9 cellular contexts compared by ENCODE assay signal in the genomic region with DNA sequence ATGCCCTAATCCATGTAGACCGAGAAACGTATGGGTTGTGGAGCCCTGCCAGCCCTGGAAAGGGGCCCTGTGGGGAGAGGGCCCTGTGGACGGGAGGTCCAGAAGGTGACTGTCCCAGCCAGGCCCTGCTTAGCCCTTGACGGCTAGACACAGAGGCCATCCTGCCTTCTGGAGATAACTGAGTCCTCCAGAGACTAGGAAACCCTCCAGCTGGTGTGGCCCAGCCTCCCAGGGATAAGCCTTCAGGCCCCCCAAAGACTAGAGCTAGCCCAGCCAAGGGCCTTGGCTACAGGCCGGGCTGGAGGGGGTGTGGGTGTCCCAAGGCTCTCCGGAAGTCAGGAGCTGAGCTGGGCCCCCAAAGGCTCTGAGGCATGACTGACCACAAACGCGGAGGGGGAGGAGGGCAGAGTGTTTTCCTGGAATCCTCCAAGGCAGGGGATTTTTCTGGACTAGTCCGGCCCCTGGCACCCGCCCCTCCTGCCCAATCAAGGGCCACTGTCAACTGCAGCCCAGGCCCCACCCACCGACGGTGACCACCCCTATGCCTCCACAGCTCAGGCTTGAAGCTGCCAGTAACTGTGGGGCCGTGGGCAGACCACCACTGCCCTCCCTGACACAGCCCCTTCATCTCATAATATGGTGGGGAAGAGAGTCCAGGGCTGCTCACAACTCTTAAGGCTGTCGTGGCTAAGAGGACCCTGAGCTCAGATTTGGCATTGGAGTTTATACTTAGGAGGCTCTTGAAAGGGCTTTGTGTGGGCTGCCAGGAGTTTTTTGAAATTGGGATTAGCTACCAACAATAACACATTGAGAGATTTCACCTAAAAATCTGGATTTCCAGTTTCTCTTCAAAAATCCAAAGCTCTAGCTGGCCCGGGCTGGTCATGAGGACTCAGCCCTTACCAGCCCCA. TPM values are rescaled to one million over a fixed set of nuclear protein-coding genes. Genes with fewer than 3 reads are reported as not detected.
A peak's percentile ranks its signal among the peaks of the same experiment; 100 is the strongest.
DNase-seq lines count a peak whose midpoint lies in the region; ATAC-seq and TF ChIP-seq lines count a peak whose summit lies in the region.
"Had no signal": no experiment of that assay in that cellular context is flagged by ENCODE, and none has a peak within 500 bp of the region (broad histone marks: within the 10 kb centered on the region; RNA-seq: fewer than 3 reads in every experiment).

No MANE protein-coding gene starts in this region.

- TF ChIP-seq CTCF in epithelial cell of proximal tubule (conservative IDR thresholded peaks at IDR 0.05; ENCODE audit: low read depth, low read length), result no peak

- DNase-seq in A172 (ENCODE audit: low spot score) (peak; percentile 95), M059J (ENCODE audit: low read depth) (peak; percentile 93), epithelial cell of proximal tubule (ENCODE audit: low read depth) (no peak), myocyte (ENCODE audit: low read depth) (peak; percentile 75)
- DNase-seq: DND-41 had no signal

- ATAC-seq in HG02840 (IDR thresholded peaks at IDR 0.05; ENCODE audit: low FRiP score, unreplicated experiment) (no peak), GM19395 (IDR thresholded peaks at IDR 0.05; ENCODE audit: unreplicated experiment) (no peak), GM18519 (IDR thresholded peaks at IDR 0.05; ENCODE audit: low FRiP score, unreplicated experiment) (no peak), HG03097 (IDR thresholded peaks at IDR 0.05; ENCODE audit: low FRiP score, unreplicated experiment) (no peak)

- H3K4me3 ChIP-seq in epithelial cell of proximal tubule (ENCODE audit: low read depth, low read length), result peak overlapping the region; percentile 96

RNA-seq across cellular contexts. Expression of gene VASN, which starts 0.8 kb away (rescaled TPM):
- 87.4 and 100 TPM in 2 replicates for total RNA-seq in A172 (2014; rRNA removed; shearing (Covaris generic))
- 69.9 and 115 TPM in 2 replicates for total RNA-seq in M059J (2014; rRNA removed; shearing (Covaris generic))
- total RNA-seq in epithelial cell of proximal tubule, result 19.0 and 33.7 TPM in 2 replicates
- total RNA-seq in myocyte, result 7.5 and 10.9 TPM in 2 replicates
- 28.3 TPM for polyA plus RNA-seq in myocyte (2012)

RNA-seq across cellular contexts. Expression of gene PAM16, which starts 19.7 kb away (rescaled TPM):
- 46.8 and 116 TPM in 2 replicates for total RNA-seq in A172 (2014; rRNA removed; shearing (Covaris generic))
- total RNA-seq in M059J (2014; rRNA removed; shearing (Covaris generic)), result 38.6 and 61.5 TPM in 2 replicates
- total RNA-seq in epithelial cell of proximal tubule, result 75.1 and 87.4 TPM in 2 replicates
- total RNA-seq in myocyte, result 28.4 and 50.7 TPM in 2 replicates
- 47.6 TPM for polyA plus RNA-seq in myocyte (2012)

RNA-seq across cellular contexts. Expression of gene CORO7, which starts 45.6 kb away (rescaled TPM):
- 16.5 and 21.0 TPM in 2 replicates for total RNA-seq in A172 (2014; rRNA removed; shearing (Covaris generic))
- 8.7 and 13.1 TPM in 2 replicates for total RNA-seq in M059J (2014; rRNA removed; shearing (Covaris generic))
- 35.5 and 101 TPM in 2 replicates for total RNA-seq in epithelial cell of proximal tubule
- 122 and 370 TPM in 2 replicates for total RNA-seq in myocyte
- 78.9 TPM for polyA plus RNA-seq in myocyte (2012)

RNA-seq across cellular contexts. Expression of gene DNAJA3, which starts 54.8 kb away (rescaled TPM):
- 86.7 and 91.9 TPM in 2 replicates for total RNA-seq in A172 (2014; rRNA removed; shearing (Covaris generic))
- total RNA-seq in M059J (2014; rRNA removed; shearing (Covaris generic)), result 68.2 and 69.0 TPM in 2 replicates
- total RNA-seq in epithelial cell of proximal tubule, result 40.6 and 70.1 TPM in 2 replicates
- total RNA-seq in myocyte, result 67.6 and 72.7 TPM in 2 replicates
- polyA plus RNA-seq in myocyte (2012), result 47.1 TPM

RNA-seq across cellular contexts. Expression of gene GLIS2, which starts 55.0 kb away (rescaled TPM):
- total RNA-seq in A172 (2014; rRNA removed; shearing (Covaris generic)), result 3.2 and 5.7 TPM in 2 replicates
- 0.22 and 1.1 TPM in 2 replicates for total RNA-seq in M059J (2014; rRNA removed; shearing (Covaris generic))
- total RNA-seq in epithelial cell of proximal tubule (2.2 and 4.6 TPM in 2 replicates), myocyte (3.3 and 4.5 TPM in 2 replicates)
- 65.6 TPM for polyA plus RNA-seq in myocyte (2012)
